ENCODE assay signal across 10 cellular contexts in the genomic region with DNA sequence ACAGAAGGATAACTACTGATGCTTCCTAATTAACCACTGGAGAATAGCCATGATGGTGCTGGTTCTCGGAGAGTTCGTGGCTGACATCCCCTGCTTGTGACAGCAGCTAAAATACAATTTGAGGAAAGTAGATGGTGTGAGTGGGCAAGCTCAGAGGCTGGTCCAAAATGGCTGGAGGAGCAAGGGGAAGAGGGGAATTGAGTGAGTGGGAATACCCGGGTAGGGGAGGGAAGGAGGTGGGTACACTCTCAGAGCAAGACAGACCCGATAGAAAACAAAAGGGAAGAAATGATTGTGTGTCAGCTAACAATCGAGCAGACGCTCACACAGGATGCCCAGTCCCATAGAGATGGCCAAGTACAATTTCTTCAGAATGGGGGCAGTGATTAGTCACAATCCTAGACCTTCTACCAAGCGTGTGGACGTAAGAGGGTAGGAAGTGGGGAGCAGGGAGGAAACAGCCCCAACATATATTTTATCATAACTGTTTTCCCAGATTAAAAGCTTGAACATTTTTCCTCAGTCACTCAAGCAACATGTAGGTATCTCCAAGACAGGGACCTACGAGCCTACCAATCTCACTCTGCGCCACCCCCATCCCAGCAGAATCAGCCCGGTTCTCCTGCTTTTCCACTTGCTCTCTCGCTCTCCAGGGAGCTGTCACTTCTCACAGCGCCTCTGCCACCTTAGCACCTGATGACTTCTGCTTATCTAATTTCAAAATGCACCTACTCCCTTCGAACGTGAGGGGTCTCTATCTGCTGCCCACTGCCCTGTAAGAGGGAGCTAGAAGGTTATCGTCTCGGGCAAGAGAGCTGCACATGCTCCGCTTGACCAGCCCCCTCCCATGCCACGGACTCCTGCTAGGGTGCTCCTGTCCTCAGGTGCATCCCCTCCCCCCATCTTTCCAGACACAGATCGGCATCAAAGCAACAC. TPM values are rescaled to one million over a fixed set of nuclear protein-coding genes. Genes with fewer than 3 reads are reported as not detected.
DNase-seq lines count a peak whose midpoint lies in the region; ATAC-seq lines count a peak whose summit lies in the region.
"Had no signal": no experiment of that assay in that cellular context is flagged by ENCODE, and none has a peak within 500 bp of the region (broad histone marks: within the 10 kb centered on the region; RNA-seq: fewer than 3 reads in every experiment).

No MANE protein-coding gene starts in this region.

- no peak overlapping the region for H3K56ac ChIP-seq in mesendoderm (ENCODE audit: low read length)

- no peak overlapping the region for H3K9ac ChIP-seq in mesendoderm (ENCODE audit: low read length)

- H3K79me1 ChIP-seq in mesendoderm (ENCODE audit: low read length), result no peaks in the 10 kb centered on the region

- H2BK5ac ChIP-seq in mesendoderm (ENCODE audit: low read length), result no peak overlapping the region

- H3K27ac ChIP-seq in mesendoderm (ENCODE audit: low read depth, low read length) (no peak overlapping the region), thymus (ENCODE audit: low read depth) (peak overlapping the region; percentile 53)

- no peaks in the 10 kb centered on the region for H3K36me3 ChIP-seq in mesendoderm (ENCODE audit: control insufficient read depth, insufficient read depth, low read length)
- peaks cover 3% of the 10 kb centered on the region for H3K36me3 ChIP-seq in thymus (ENCODE audit: control insufficient read depth, insufficient read depth)

- peaks cover 21% of the 10 kb centered on the region for H3K36me3 Mint-ChIP-seq in activated T-cell treated with anti-CD3 and anti-CD28 coated beads, Interleukin-2, amount 50 U/mL, for 4 hours (ENCODE audit: insufficient read depth)
- peaks cover 50% of the 10 kb centered on the region for H3K36me3 Mint-ChIP-seq in activated naive CD8-positive, alpha-beta T cell treated with anti-CD3 and anti-CD28 coated beads, Interleukin-2, amount 10 ng/mL, durations not matched to agents 7 days and 5 days

- no peak for DNase-seq in activated T-cell treated with anti-CD3 and anti-CD28 coated beads, Interleukin-2, amount 50 U/mL, for 4 hours
- no peak for DNase-seq in activated T-cell treated with anti-CD3 and anti-CD28 coated beads for 4 hours
- no peak for DNase-seq in activated naive CD8-positive, alpha-beta T cell treated with anti-CD3 and anti-CD28 coated beads, Interleukin-2, amount 10 ng/mL, durations not matched to agents 7 days and 5 days
- peak; percentile 36 for DNase-seq in mesendoderm
- DNase-seq in cortex of kidney (lab: John Stamatoyannopoulos, UW), result no peak
- no peak for DNase-seq in RPMI8226
- DNase-seq in dermis blood vessel endothelial cell, result no peak
- DNase-seq: DMS79; effector CD4-positive, alpha-beta T cell had no signal

- H4K5ac ChIP-seq in mesendoderm (ENCODE audit: low read length), result no peak overlapping the region

- peak overlapping the region; percentile 89 for H3K4me2 ChIP-seq in mesendoderm (ENCODE audit: low read length)

- no peak for ATAC-seq in activated T-cell treated with anti-CD3 and anti-CD28 coated beads, Interleukin-2, amount 50 U/mL, for 4 hours
- peak; percentile 14 for ATAC-seq in activated naive CD8-positive, alpha-beta T cell treated with anti-CD3 and anti-CD28 coated beads, Interleukin-2, amount 10 ng/mL, durations not matched to agents 7 days and 5 days (ENCODE audit: low read depth)

- POLR2A ChIA-PET in activated naive CD8-positive, alpha-beta T cell treated with anti-CD3 and anti-CD28 coated beads, Interleukin-2, amount 10 ng/mL, durations not matched to agents 7 days and 5 days (lab: Charles Lee), result interaction anchor here (0.5 to 5.8 kb wide), 16 partner anchors 9 to 147 kb away, joined by 3 to 50 read pairs (median 6); partner anchors contain the start of gene RIPOR2

- H2AK5ac ChIP-seq in mesendoderm (ENCODE audit: low read length), result no peak overlapping the region

- no peaks in the 10 kb centered on the region for H3K9me3 Mint-ChIP-seq in activated T-cell treated with anti-CD3 and anti-CD28 coated beads, Interleukin-2, amount 50 U/mL, for 4 hours
- no peaks in the 10 kb centered on the region for H3K9me3 Mint-ChIP-seq in activated naive CD8-positive, alpha-beta T cell treated with anti-CD3 and anti-CD28 coated beads, Interleukin-2, amount 10 ng/mL, durations not matched to agents 7 days and 5 days

- H2BK15ac ChIP-seq in mesendoderm (replicated peaks; ENCODE audit: low read depth), result no peak overlapping the region

- H3K27me3 ChIP-seq in mesendoderm (ENCODE audit: insufficient read depth, low read length, poor library complexity) (no peaks in the 10 kb centered on the region), thymus (ENCODE audit: control insufficient read depth, insufficient read depth) (no peaks in the 10 kb centered on the region)

- H3K79me2 ChIP-seq in mesendoderm (ENCODE audit: control insufficient read depth, insufficient read depth, low read length), result no peaks in the 10 kb centered on the region

- H3K27ac Mint-ChIP-seq in activated naive CD8-positive, alpha-beta T cell treated with anti-CD3 and anti-CD28 coated beads, Interleukin-2, amount 10 ng/mL, durations not matched to agents 7 days and 5 days, result peak overlapping the region; percentile 89

- peaks cover 95% of the 10 kb centered on the region for H3K4me1 Mint-ChIP-seq in activated T-cell treated with anti-CD3 and anti-CD28 coated beads, Interleukin-2, amount 50 U/mL, for 4 hours (ENCODE audit: low read depth)
- H3K4me1 Mint-ChIP-seq in activated naive CD8-positive, alpha-beta T cell treated with anti-CD3 and anti-CD28 coated beads, Interleukin-2, amount 10 ng/mL, durations not matched to agents 7 days and 5 days, result peaks cover 68% of the 10 kb centered on the region

- no peak overlapping the region for H3K18ac ChIP-seq in mesendoderm (ENCODE audit: low read length)

- WGBS in mesendoderm (ENCODE audit: extremely low coverage, insufficient coverage, low lambda C conversion rate), result no CpG with 5 or more reads among the region's 20 CpGs
- WGBS in thymus, result 70% methylated on average over 20 of the region's 20 CpGs

- no peaks in the 10 kb centered on the region for H3K9me3 ChIP-seq in thymus (ENCODE audit: control insufficient read depth)

- H3K27me3 Mint-ChIP-seq in activated T-cell treated with anti-CD3 and anti-CD28 coated beads, Interleukin-2, amount 50 U/mL, for 4 hours (ENCODE audit: low read depth), result no peaks in the 10 kb centered on the region
- H3K27me3 Mint-ChIP-seq in activated naive CD8-positive, alpha-beta T cell treated with anti-CD3 and anti-CD28 coated beads, Interleukin-2, amount 10 ng/mL, durations not matched to agents 7 days and 5 days, result no peaks in the 10 kb centered on the region

- H2BK120ac ChIP-seq in mesendoderm (ENCODE audit: low read depth, low read length), result no peak overlapping the region

- no peak overlapping the region for H4K8ac ChIP-seq in mesendoderm (ENCODE audit: low read depth, low read length)

- H3K4ac ChIP-seq in mesendoderm (ENCODE audit: low read depth, low read length), result no peak overlapping the region

- peak overlapping the region; percentile 85 for H3K4me3 Mint-ChIP-seq in activated T-cell treated with anti-CD3 and anti-CD28 coated beads, Interleukin-2, amount 50 U/mL, for 4 hours
- peak overlapping the region; percentile 90 for H3K4me3 Mint-ChIP-seq in activated naive CD8-positive, alpha-beta T cell treated with anti-CD3 and anti-CD28 coated beads, Interleukin-2, amount 10 ng/mL, durations not matched to agents 7 days and 5 days

- H3K4me3 ChIP-seq in mesendoderm (ENCODE audit: low read length), result no peak overlapping the region
- H3K4me3 ChIP-seq in thymus (ENCODE audit: low read length), result peak overlapping the region; percentile 80

- H3K4me1 ChIP-seq in mesendoderm (ENCODE audit: control insufficient read depth, low read depth, low read length), result no peaks in the 10 kb centered on the region
- H3K4me1 ChIP-seq in thymus (ENCODE audit: control insufficient read depth, insufficient read depth, low read length), result peaks cover 42% of the 10 kb centered on the region

- no peak overlapping the region for H3K23ac ChIP-seq in mesendoderm (ENCODE audit: low read length)

RNA-seq across cellular contexts. Expression of gene RIPOR2, which starts 26.2 kb away (rescaled TPM):
- total RNA-seq in activated T-cell treated with anti-CD3 and anti-CD28 coated beads, Interleukin-2, amount 50 U/mL, for 4 hours, result 10 to 100 TPM; 14.7 to 17.4 (median 16.8) TPM
- 100 to 1,000 TPM; 181 to 195 TPM for total RNA-seq in activated naive CD8-positive, alpha-beta T cell treated with anti-CD3 and anti-CD28 coated beads, Interleukin-2, amount 10 ng/mL, durations not matched to agents 7 days and 5 days
- 2.4 TPM for polyA plus RNA-seq in mesendoderm (2013, experiment 1 of 2)
- 2.5 TPM for polyA plus RNA-seq in mesendoderm (2013, experiment 2 of 2)
- 27.4 TPM for polyA plus RNA-seq in thymus
- total RNA-seq in dermis blood vessel endothelial cell, result under 0.01 TPM in 1 of 2 replicates, not detected in the other

Comparison
In these comparisons a context has a peak if more than half of its experiments do, and no peak if none do; other contexts are left out.
1. RNA of gene RIPOR2, which starts 26.2 kb away (total RNA-seq): 181 to 195 TPM in activated naive CD8-positive, alpha-beta T cell treated with anti-CD3 and anti-CD28 coated beads, Interleukin-2, amount 10 ng/mL, durations not matched to agents 7 days and 5 days and 14.7 to 17.4 TPM in activated T-cell treated with anti-CD3 and anti-CD28 coated beads, Interleukin-2, amount 50 U/mL, for 4 hours; under 0.01 TPM in dermis blood vessel endothelial cell; every median in the first group is over 10 times any median in the second.